In the genomic region with DNA sequence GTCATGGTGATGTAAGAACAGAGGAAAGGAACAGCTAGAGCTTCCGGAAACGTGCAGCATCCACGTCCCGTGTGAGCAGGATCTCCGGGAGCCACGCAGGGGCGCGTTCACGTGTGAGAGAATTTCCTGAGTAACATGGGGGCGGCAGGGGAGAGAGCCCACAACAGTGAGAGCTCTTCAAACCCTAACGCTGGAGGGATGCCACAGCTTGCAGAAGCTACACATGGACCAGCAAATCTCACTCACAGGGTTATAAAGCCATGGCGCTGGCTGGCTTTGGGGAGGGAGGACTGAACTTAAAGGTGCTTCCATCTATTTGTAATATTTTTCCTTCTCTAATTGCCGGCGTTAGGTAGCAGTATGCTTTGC, we compare ENCODE assay signal across 23 cellular contexts.
"Had no signal": no experiment of that assay in that cellular context is flagged by ENCODE, and none has a peak within 500 bp of the region (broad histone marks: within the 10 kb centered on the region; RNA-seq: fewer than 3 reads in every experiment).

No MANE protein-coding gene starts in this region.

- H3K27ac Mint-ChIP-seq: dendritic cell treated with granulocyte-macrophage colony-stimulating factor and Interleukin-4, amounts not matched to agents 40 ng/mL and 50 ng/mL, for 4 days; natural killer cell; stimulated activated naive B cell treated with anti-CD40 and anti-IgM and Interleukin-4, amounts not matched to agents 10 μg/mL and 1 μg/mL and 100 μg/mL, for 72 hours; stimulated activated naive CD8-positive, alpha-beta T cell treated with anti-CD3 and anti-CD28 coated beads, Interleukin-15, Interleukin-2, amounts not matched to agents 100 ng/mL and 50 ng/mL, for 24 hours had no signal

- H3K9me3 Mint-ChIP-seq: dendritic cell treated with granulocyte-macrophage colony-stimulating factor and Interleukin-4, amounts not matched to agents 40 ng/mL and 50 ng/mL, for 4 days; natural killer cell; stimulated activated naive CD8-positive, alpha-beta T cell treated with anti-CD3 and anti-CD28 coated beads, Interleukin-15, Interleukin-2, amounts not matched to agents 100 ng/mL and 50 ng/mL, for 24 hours had no signal

- H3K36me3 Mint-ChIP-seq: natural killer cell; stimulated activated naive B cell treated with anti-CD40 and anti-IgM and Interleukin-4, amounts not matched to agents 10 μg/mL and 1 μg/mL and 100 μg/mL, for 72 hours had no signal

- H3K4me3 Mint-ChIP-seq: dendritic cell treated with granulocyte-macrophage colony-stimulating factor and Interleukin-4, amounts not matched to agents 40 ng/mL and 50 ng/mL, for 4 days; natural killer cell; stimulated activated naive B cell treated with anti-CD40 and anti-IgM and Interleukin-4, amounts not matched to agents 10 μg/mL and 1 μg/mL and 100 μg/mL, for 72 hours; stimulated activated naive CD8-positive, alpha-beta T cell treated with anti-CD3 and anti-CD28 coated beads, Interleukin-15, Interleukin-2, amounts not matched to agents 100 ng/mL and 50 ng/mL, for 24 hours had no signal

- H3K4me1 ChIP-seq: esophagus muscularis mucosa, foreskin keratinocyte, gastroesophageal sphincter, heart left ventricle, left ventricle myocardium inferior, lower lobe of right lung, parathyroid adenoma, right atrium auricular region, suprapubic skin had no signal

- H3K4me1 Mint-ChIP-seq: natural killer cell had no signal

- H3K27me3 ChIP-seq: foreskin keratinocyte, right atrium auricular region, transverse colon had no signal

- H3K9ac ChIP-seq: parathyroid adenoma had no signal

- H3K4me3 ChIP-seq: esophagus muscularis mucosa, gastroesophageal sphincter, heart left ventricle, hepatocyte, left ventricle myocardium inferior, lower lobe of right lung, prostate gland, right atrium auricular region, skin epidermis, suprapubic skin, transverse colon had no signal

- H3K36me3 ChIP-seq: esophagus muscularis mucosa, gastroesophageal sphincter, heart left ventricle, left ventricle myocardium inferior, lower lobe of right lung, neutrophil, prostate gland, right atrium auricular region, suprapubic skin, transverse colon had no signal

- H3K27me3 Mint-ChIP-seq: stimulated activated naive CD8-positive, alpha-beta T cell treated with anti-CD3 and anti-CD28 coated beads, Interleukin-15, Interleukin-2, amounts not matched to agents 100 ng/mL and 50 ng/mL, for 24 hours had no signal

- H3K9me3 ChIP-seq: esophagus muscularis mucosa, gastroesophageal sphincter, heart left ventricle, left ventricle myocardium inferior, lower lobe of right lung, neutrophil, prostate gland, right atrium auricular region, suprapubic skin, transverse colon had no signal

- H3K27ac ChIP-seq: esophagus muscularis mucosa, foreskin keratinocyte, gastroesophageal sphincter, heart left ventricle, hepatocyte, left ventricle myocardium inferior, lower lobe of right lung, neutrophil, parathyroid adenoma, prostate gland, right atrium auricular region, skin epidermis, suprapubic skin, transverse colon had no signal

- DNase-seq: effector CD8-positive, alpha-beta T cell; foreskin keratinocyte; kidney glomerular epithelial cell; left colon; left ventricle myocardium inferior; lower lobe of right lung; natural killer cell; stimulated activated CD4-positive, alpha-beta T cell treated with anti-CD3 and anti-CD28 coated beads, Interleukin-15, amount 100 ng/mL, for 24 hours; stimulated activated CD4-positive, alpha-beta T cell treated with anti-CD3 and anti-CD28 coated beads, Interleukin-2, amount 100 ng/mL, for 48 hours; stimulated activated naive B cell treated with anti-CD40 and anti-IgM and Interleukin-4, amounts not matched to agents 10 μg/mL and 1 μg/mL and 100 μg/mL, for 72 hours; transverse colon had no signal
